In the genomic region with DNA sequence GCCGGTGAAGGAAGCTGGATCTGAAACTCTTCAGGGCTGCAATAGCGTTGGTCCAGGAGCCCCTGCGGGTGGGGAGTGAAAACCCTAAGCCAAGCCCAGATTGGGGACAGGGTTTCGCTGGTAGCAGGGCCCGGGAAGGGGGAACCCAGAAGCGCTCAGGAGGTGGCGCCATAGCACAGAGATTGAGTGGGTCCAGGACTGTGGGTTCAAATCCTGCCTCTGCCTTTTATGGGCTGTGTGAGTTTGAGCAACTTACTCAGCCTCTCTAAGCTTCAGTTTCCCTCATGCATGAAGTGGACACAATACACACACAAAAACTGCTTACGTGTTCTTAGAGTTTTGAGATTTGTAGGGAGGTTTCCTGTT, we compare ENCODE assay signal across 8 cellular contexts. TPM values are rescaled to one million over a fixed set of nuclear protein-coding genes. Genes with fewer than 3 reads are reported as not detected.
DNase-seq lines count a peak whose midpoint lies in the region; ATAC-seq, FAIRE-seq and TF ChIP-seq lines count a peak whose summit lies in the region.

No MANE protein-coding gene starts in this region.

- CTCF ChIA-PET in HEK293T (lab: Yijun Ruan, JAX): interaction anchor here (1.0 to 1.2 kb wide), 2 partner anchors 10 to 117 kb away, joined by 3 read pairs; no protein-coding TSS in a partner anchor
- CTCF ChIA-PET in WTC11 (lab: Charles Lee): interaction anchor here (0.8 to 2.3 kb wide), 18 partner anchors 9 to 160 kb away, joined by 3 to 11 read pairs (median 4); a partner anchor contains a TSS

- H3K4me1 ChIP-seq in colonic mucosa: no peaks in the 10 kb centered on the region
- no peaks in the 10 kb centered on the region for H3K4me1 ChIP-seq in small intestine (ENCODE audit: control insufficient read depth in 2 of 2, insufficient read depth in 1 of 2, low read depth in 1 of 2, low read length in 1 of 2)

- intact Hi-C loops in colonic mucosa (cut with DNase I): loop anchor here (5.0 kb wide), 1 partner anchor 115 kb away; no protein-coding TSS in a partner anchor

- FAIRE-seq in small intestine (lab: Jason Lieb, UNC): no peak

- H3K36me3 ChIP-seq in colonic mucosa (no peaks in the 10 kb centered on the region), small intestine (ENCODE audit: control insufficient read depth in 2 of 2, insufficient read depth in 2 of 2, low read length in 2 of 2) (no peaks in the 10 kb centered on the region)

- H3K4me3 ChIP-seq in colonic mucosa (no peak overlapping the region), small intestine (ENCODE audit: low read depth in 1 of 2, low read length in 2 of 2) (no peak overlapping the region)

- H3K9me3 ChIP-seq in colonic mucosa (no peaks in the 10 kb centered on the region), small intestine (ENCODE audit: control insufficient read depth, low read depth) (no peaks in the 10 kb centered on the region)

- H3K27me3 ChIP-seq in colonic mucosa (no peaks in the 10 kb centered on the region), small intestine (ENCODE audit: control insufficient read depth in 2 of 2, insufficient read depth in 2 of 2, low read length in 2 of 2) (no peaks in the 10 kb centered on the region)

- peaks cover 11% of the 10 kb centered on the region for H3K27me3 Mint-ChIP-seq in WTC11 (ENCODE audit: low read depth)

- peaks cover 4% of the 10 kb centered on the region; the same call in 1 of the 2 replicates for H3K36me3 Mint-ChIP-seq in WTC11

- H3K4me3 Mint-ChIP-seq in WTC11: no peak overlapping the region

- POLR2A ChIA-PET in HEK293T (lab: Yijun Ruan, JAX): no interaction called here
- POLR2A ChIA-PET in WTC11 (lab: Charles Lee): interaction anchor here (0.8 kb wide), 1 partner anchor 616 kb away, joined by 4 read pairs; no protein-coding TSS in a partner anchor

- H3K27ac ChIP-seq in colonic mucosa (no peak overlapping the region), small intestine (ENCODE audit: low read depth in 1 of 2, low read length in 1 of 2) (no peak overlapping the region)

- no peaks in the 10 kb centered on the region for H3K4me1 Mint-ChIP-seq in WTC11

- H3K9me3 Mint-ChIP-seq in WTC11: peaks cover 15% of the 10 kb centered on the region

- TF ChIP-seq CTCF in WTC11 (IDR thresholded peaks at IDR 0.05) (peak; percentile 18; the same call in 1 of the 2 replicates), colonic mucosa (IDR thresholded peaks at IDR 0.05) (no peak)

- DNase-seq in A172 (ENCODE audit: low spot score): peak; percentile 28
- DNase-seq in HEK293T (ENCODE audit: extremely low spot score): peak; percentile 56
- DNase-seq in WTC11 (ENCODE audit: low spot score): peak; percentile 81
- DNase-seq in colonic mucosa: peak; percentile 43
- DNase-seq in small intestine: peak; percentile 40
- no peak for DNase-seq in COR-L47 (lab: John Stamatoyannopoulos, UW)

- ATAC-seq in WTC11 (peak; percentile 96), HG02678 (IDR thresholded peaks at IDR 0.05; ENCODE audit: unreplicated experiment) (no peak), HG03565 (IDR thresholded peaks at IDR 0.05; ENCODE audit: unreplicated experiment) (no peak)

- no peak overlapping the region for H3K9ac ChIP-seq in colonic mucosa (ENCODE audit: low read depth in 2 of 2, low read length in 2 of 2)

- H3K27ac Mint-ChIP-seq in WTC11: no peak overlapping the region

- 19 to 30% (median 23%) methylated on average over 8 of the region's 8 CpGs for WGBS in small intestine, 3 donors

TF ChIP-seq in HEK293T, 16 proteins besides CTCF, POLR2A, EP300 and RAD21:
- TF ChIP-seq FOXA1 (IDR thresholded peaks at IDR 0.05) (no peak), TARDBP (IDR thresholded peaks at IDR 0.05) (no peak), ARNT (IDR thresholded peaks at IDR 0.05) (no peak)
TF ChIP-seq in HEK293T: peak in this region for 0.

TF ChIP-seq in WTC11, 78 proteins besides CTCF, POLR2A, EP300 and RAD21:
- TF ChIP-seq, protein P1, sequence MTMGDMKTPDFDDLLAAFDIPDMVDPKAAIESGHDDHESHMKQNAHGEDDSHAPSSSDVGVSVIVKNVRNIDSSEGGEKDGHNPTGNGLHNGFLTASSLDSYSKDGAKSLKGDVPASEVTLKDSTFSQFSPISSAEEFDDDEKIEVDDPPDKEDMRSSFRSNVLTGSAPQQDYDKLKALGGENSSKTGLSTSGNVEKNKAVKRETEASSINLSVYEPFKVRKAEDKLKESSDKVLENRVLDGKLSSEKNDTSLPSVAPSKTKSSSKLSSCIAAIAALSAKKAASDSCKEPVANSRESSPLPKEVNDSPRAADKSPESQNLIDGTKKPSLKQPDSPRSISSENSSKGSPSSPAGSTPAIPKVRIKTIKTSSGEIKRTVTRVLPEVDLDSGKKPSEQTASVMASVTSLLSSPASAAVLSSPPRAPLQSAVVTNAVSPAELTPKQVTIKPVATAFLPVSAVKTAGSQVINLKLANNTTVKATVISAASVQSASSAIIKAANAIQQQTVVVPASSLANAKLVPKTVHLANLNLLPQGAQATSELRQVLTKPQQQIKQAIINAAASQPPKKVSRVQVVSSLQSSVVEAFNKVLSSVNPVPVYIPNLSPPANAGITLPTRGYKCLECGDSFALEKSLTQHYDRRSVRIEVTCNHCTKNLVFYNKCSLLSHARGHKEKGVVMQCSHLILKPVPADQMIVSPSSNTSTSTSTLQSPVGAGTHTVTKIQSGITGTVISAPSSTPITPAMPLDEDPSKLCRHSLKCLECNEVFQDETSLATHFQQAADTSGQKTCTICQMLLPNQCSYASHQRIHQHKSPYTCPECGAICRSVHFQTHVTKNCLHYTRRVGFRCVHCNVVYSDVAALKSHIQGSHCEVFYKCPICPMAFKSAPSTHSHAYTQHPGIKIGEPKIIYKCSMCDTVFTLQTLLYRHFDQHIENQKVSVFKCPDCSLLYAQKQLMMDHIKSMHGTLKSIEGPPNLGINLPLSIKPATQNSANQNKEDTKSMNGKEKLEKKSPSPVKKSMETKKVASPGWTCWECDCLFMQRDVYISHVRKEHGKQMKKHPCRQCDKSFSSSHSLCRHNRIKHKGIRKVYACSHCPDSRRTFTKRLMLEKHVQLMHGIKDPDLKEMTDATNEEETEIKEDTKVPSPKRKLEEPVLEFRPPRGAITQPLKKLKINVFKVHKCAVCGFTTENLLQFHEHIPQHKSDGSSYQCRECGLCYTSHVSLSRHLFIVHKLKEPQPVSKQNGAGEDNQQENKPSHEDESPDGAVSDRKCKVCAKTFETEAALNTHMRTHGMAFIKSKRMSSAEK (CRISPR knock-in tag; IDR thresholded peaks at IDR 0.05; ENCODE audit: borderline replicate concordance): no peak
- TF ChIP-seq ELF4 (CRISPR knock-in tag; IDR thresholded peaks at IDR 0.05; ENCODE audit: low read depth): no peak
- TF ChIP-seq NR1H2 (CRISPR knock-in tag; IDR thresholded peaks at IDR 0.05): no peak
- TF ChIP-seq HMGA2 (CRISPR knock-in tag; IDR thresholded peaks at IDR 0.05): no peak
- TF ChIP-seq, protein P2, sequence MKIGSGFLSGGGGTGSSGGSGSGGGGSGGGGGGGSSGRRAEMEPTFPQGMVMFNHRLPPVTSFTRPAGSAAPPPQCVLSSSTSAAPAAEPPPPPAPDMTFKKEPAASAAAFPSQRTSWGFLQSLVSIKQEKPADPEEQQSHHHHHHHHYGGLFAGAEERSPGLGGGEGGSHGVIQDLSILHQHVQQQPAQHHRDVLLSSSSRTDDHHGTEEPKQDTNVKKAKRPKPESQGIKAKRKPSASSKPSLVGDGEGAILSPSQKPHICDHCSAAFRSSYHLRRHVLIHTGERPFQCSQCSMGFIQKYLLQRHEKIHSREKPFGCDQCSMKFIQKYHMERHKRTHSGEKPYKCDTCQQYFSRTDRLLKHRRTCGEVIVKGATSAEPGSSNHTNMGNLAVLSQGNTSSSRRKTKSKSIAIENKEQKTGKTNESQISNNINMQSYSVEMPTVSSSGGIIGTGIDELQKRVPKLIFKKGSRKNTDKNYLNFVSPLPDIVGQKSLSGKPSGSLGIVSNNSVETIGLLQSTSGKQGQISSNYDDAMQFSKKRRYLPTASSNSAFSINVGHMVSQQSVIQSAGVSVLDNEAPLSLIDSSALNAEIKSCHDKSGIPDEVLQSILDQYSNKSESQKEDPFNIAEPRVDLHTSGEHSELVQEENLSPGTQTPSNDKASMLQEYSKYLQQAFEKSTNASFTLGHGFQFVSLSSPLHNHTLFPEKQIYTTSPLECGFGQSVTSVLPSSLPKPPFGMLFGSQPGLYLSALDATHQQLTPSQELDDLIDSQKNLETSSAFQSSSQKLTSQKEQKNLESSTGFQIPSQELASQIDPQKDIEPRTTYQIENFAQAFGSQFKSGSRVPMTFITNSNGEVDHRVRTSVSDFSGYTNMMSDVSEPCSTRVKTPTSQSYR (CRISPR knock-in tag; IDR thresholded peaks at IDR 0.05): no peak
- TF ChIP-seq, protein P3, sequence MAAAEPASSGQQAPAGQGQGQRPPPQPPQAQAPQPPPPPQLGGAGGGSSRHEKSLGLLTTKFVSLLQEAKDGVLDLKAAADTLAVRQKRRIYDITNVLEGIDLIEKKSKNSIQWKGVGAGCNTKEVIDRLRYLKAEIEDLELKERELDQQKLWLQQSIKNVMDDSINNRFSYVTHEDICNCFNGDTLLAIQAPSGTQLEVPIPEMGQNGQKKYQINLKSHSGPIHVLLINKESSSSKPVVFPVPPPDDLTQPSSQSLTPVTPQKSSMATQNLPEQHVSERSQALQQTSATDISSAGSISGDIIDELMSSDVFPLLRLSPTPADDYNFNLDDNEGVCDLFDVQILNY (CRISPR knock-in tag; IDR thresholded peaks at IDR 0.05): no peak
- TF ChIP-seq, protein P4, sequence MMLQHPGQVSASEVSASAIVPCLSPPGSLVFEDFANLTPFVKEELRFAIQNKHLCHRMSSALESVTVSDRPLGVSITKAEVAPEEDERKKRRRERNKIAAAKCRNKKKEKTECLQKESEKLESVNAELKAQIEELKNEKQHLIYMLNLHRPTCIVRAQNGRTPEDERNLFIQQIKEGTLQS (CRISPR knock-in tag; conservative IDR thresholded peaks at IDR 0.05): no peak
- peak; percentile 64; the same call in 1 of the 2 replicates for TF ChIP-seq GTF2I (CRISPR knock-in tag; conservative IDR thresholded peaks at IDR 0.05)
- no peak for TF ChIP-seq NR3C1 (CRISPR knock-in tag; conservative IDR thresholded peaks at IDR 0.05; ENCODE audit: low read depth)

RNA-seq across cellular contexts. Expression of a gene that starts 8.3 kb away (rescaled TPM):
- not detected in 2 replicates for total RNA-seq in A172 (2014; rRNA removed; shearing (Covaris generic))
- total RNA-seq in WTC11 (2021): 0.37 to 1.1 TPM (median 0.77 TPM) in 3 replicates
- 1 to 10 TPM in 1 of 2 donors, not detected in 1; 2.1 TPM for total RNA-seq in colonic mucosa
- 1 to 10 TPM in 1 of 3 donors, not detected in 2; 2.7 TPM for polyA plus RNA-seq in small intestine

RNA-seq across cellular contexts. Expression of a gene that starts 15.6 kb away (rescaled TPM):
- total RNA-seq in A172 (2014; rRNA removed; shearing (Covaris generic)): not detected in 2 replicates
- total RNA-seq in WTC11 (2021): 2.0 to 2.5 TPM (median 2.2 TPM) in 3 replicates
- not detected for total RNA-seq in colonic mucosa
- polyA plus RNA-seq in small intestine: under 1 TPM in 2 of 3 donors, not detected in 1; 0.13 to 0.45 TPM

RNA-seq across cellular contexts. Expression of a gene that starts 32.4 kb away (rescaled TPM):
- not detected in 2 replicates for total RNA-seq in A172 (2014; rRNA removed; shearing (Covaris generic))
- total RNA-seq in WTC11 (2021): not detected in 3 replicates
- total RNA-seq in colonic mucosa: not detected
- not detected for polyA plus RNA-seq in small intestine

RNA-seq across cellular contexts. Expression of a gene that starts 36.3 kb away (rescaled TPM):
- not detected in 2 replicates for total RNA-seq in A172 (2014; rRNA removed; shearing (Covaris generic))
- total RNA-seq in WTC11 (2021): not detected in 3 replicates
- not detected for total RNA-seq in colonic mucosa
- polyA plus RNA-seq in small intestine: not detected

RNA-seq across cellular contexts. Expression of a gene that starts 55.8 kb away (rescaled TPM):
- not detected in 2 replicates for total RNA-seq in A172 (2014; rRNA removed; shearing (Covaris generic))
- total RNA-seq in WTC11 (2021) (not detected in 3 replicates), colonic mucosa (not detected)
- not detected for polyA plus RNA-seq in small intestine
